ENCODE assay signal across 15 cellular contexts in genomic region chr1:106875622-106876021, GRCh38.
DNase-seq lines count a peak whose midpoint lies in the region; ATAC-seq and TF ChIP-seq lines count a peak whose summit lies in the region.
"Had no signal": no experiment of that assay in that cellular context is flagged by ENCODE, and none has a peak within 500 bp of the region (broad histone marks: within the 10 kb centered on the region; RNA-seq: fewer than 3 reads in every experiment).

No MANE protein-coding gene starts in this region.

- no peak overlapping the region for H3K4me3 ChIP-seq in uterus
- H3K4me3 ChIP-seq: heart left ventricle, Peyer's patch had no signal

- H3K27me3 ChIP-seq in uterus = no peaks in the 10 kb centered on the region
- H3K27me3 ChIP-seq: heart left ventricle, Peyer's patch had no signal

- TF ChIP-seq POLR2A in uterus (IDR thresholded peaks at IDR 0.05) = no peak

- H3K9me3 ChIP-seq in uterus = no peaks in the 10 kb centered on the region
- H3K9me3 ChIP-seq: Peyer's patch had no signal

- H3K4me1 ChIP-seq in uterus = no peaks in the 10 kb centered on the region
- H3K4me1 ChIP-seq: Peyer's patch had no signal

- DNase-seq in Ammon's horn (ENCODE audit: low spot score) (peak; percentile 4), cerebellum (ENCODE audit: low spot score) (no peak), uterus (no peak), COR-L47 (lab: John Stamatoyannopoulos, UW) (no peak)
- DNase-seq in activated naive CD4-positive, alpha-beta T cell (lab: John Stamatoyannopoulos, UW) = no peak
- DNase-seq: activated CD4-positive, alpha-beta T cell treated with anti-CD3 and anti-CD28 coated beads for 4 hours; CD4-positive, alpha-beta T cell; heart left ventricle; NCI-H187 treated with DMSO at 0.1 percent for 48 hours; Peyer's patch had no signal

- H3K27ac ChIP-seq in uterus = no peak overlapping the region
- H3K27ac ChIP-seq: heart left ventricle, Peyer's patch had no signal

- no peak for TF ChIP-seq CTCF in uterus (IDR thresholded peaks at IDR 0.05)

- intact Hi-C loops in uterus (cut with DNase I; ENCODE audit: low total_unique reads) = no loop called here

- no peaks in the 10 kb centered on the region for H3K36me3 ChIP-seq in uterus
- H3K36me3 ChIP-seq: heart left ventricle, Peyer's patch had no signal

- ATAC-seq in GM18907 (IDR thresholded peaks at IDR 0.05; ENCODE audit: unreplicated experiment) (peak; percentile 68), HG02642 (IDR thresholded peaks at IDR 0.05; ENCODE audit: poor library complexity, unreplicated experiment) (peak; percentile 69), HG03354 (IDR thresholded peaks at IDR 0.05; ENCODE audit: poor library complexity, severe bottlenecking, unreplicated experiment) (peak; percentile 71)
- ATAC-seq: activated naive CD4-positive, alpha-beta T cell treated with anti-CD3 and anti-CD28 coated beads, Interleukin-2, amount 50 U/mL, for 72 hours; heart left ventricle; sciatic nerve had no signal
